Comparison of ENCODE assay signal across 10 cellular contexts in the genomic region with DNA sequence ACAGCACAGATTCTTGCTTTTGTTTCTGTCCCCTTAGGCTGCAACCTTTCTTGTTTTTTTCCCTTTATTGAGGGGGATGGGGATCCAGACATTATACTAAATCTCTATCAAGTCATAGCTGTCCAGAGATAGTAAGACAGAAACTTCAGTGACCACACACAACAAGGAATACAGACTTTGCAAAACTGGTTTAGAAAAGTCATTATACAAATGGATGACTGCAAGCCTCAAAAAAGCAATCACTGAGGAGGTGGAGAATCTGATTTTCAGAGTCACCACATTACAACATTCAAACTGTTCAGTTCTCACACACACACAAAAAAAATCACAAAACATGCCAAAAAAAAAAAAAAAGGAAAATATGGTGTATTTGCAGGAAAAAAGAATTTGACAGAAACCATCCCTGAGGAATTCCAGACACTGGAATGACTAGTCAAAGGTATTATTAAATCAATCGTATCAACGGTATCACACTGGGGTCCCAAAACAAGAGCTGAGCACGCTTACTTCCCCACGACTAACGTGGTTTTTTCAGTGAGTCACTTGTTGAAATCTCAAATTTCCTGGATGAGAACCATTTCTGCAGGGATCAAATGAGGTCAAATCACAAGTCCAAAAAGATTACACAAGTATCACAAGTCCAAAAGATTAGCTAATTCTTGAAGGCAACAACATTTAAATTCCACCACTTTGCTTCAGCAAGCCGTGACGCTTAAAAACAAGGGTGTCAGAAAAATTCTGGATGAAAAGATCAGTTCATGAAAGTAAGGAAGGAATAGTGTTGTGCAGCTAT. TPM values are rescaled to one million over a fixed set of nuclear protein-coding genes. Genes with fewer than 3 reads are reported as not detected.
DNase-seq lines count a peak whose midpoint lies in the region; ATAC-seq and TF ChIP-seq lines count a peak whose summit lies in the region.
"Had no signal": no experiment of that assay in that cellular context is flagged by ENCODE, and none has a peak within 500 bp of the region (broad histone marks: within the 10 kb centered on the region; RNA-seq: fewer than 3 reads in every experiment).

No MANE protein-coding gene starts in this region.

- DNase-seq in EL (peak; percentile 46), Peyer's patch (no peak), neural crest cell (ENCODE audit: low read depth, low spot score) (no peak), WERI-Rb-1 (no peak)
- no peak for DNase-seq in effector memory CD8-positive, alpha-beta T cell
- DNase-seq: GOT3, NCI-H1694 treated with DMSO at 0.1 percent for 48 hours had no signal

- H3K4me1 Mint-ChIP-seq in effector memory CD8-positive, alpha-beta T cell (ENCODE audit: low read depth in 2 of 2) = peaks cover 50 to 72% of the 10 kb centered on the region in 2 donors
- H3K4me1 Mint-ChIP-seq in neural crest cell = peaks cover 21% of the 10 kb centered on the region

- H3K27me3 Mint-ChIP-seq in effector memory CD8-positive, alpha-beta T cell = no peaks in the 10 kb centered on the region
- H3K27me3 Mint-ChIP-seq in neural crest cell (ENCODE audit: low read depth) = no peaks in the 10 kb centered on the region

- H3K4me3 Mint-ChIP-seq in effector memory CD8-positive, alpha-beta T cell = peak overlapping the region; percentile 20 to 62
- no peak overlapping the region for H3K4me3 Mint-ChIP-seq in neural crest cell

- H3K9me3 Mint-ChIP-seq in effector memory CD8-positive, alpha-beta T cell = no peaks in the 10 kb centered on the region
- peaks cover 3% of the 10 kb centered on the region for H3K9me3 Mint-ChIP-seq in neural crest cell

- H3K27ac Mint-ChIP-seq in effector memory CD8-positive, alpha-beta T cell = peak overlapping the region; percentile 74 to 94
- H3K27ac Mint-ChIP-seq in neural crest cell (ENCODE audit: unreplicated experiment) = peak overlapping the region; percentile 62

- H3K27ac ChIP-seq in Peyer's patch (peak overlapping the region in 3 of 4 donors; percentile 5 to 22 (median 14)), WERI-Rb-1 (no peak overlapping the region)

- H3K4me3 ChIP-seq in Peyer's patch (no peak overlapping the region), WERI-Rb-1 (ENCODE audit: low read depth, low read length) (no peak overlapping the region)

- no peak for ATAC-seq in effector memory CD8-positive, alpha-beta T cell (replicated peaks)
- ATAC-seq in HG03439 (IDR thresholded peaks at IDR 0.05; ENCODE audit: unreplicated experiment) (no peak), GM18868 (IDR thresholded peaks at IDR 0.05; ENCODE audit: unreplicated experiment) (no peak), GM19324 (IDR thresholded peaks at IDR 0.05; ENCODE audit: low FRiP score, unreplicated experiment) (no peak)

- TF ChIP-seq CTCF in Peyer's patch (IDR thresholded peaks at IDR 0.05) (no peak), neural crest cell (conservative IDR thresholded peaks at IDR 0.05) (no peak), WERI-Rb-1 (IDR thresholded peaks at IDR 0.05; ENCODE audit: low read depth, low read length) (no peak)

- H3K27me3 ChIP-seq in Peyer's patch (no peaks in the 10 kb centered on the region), WERI-Rb-1 (ENCODE audit: insufficient read depth, low read depth, severe bottlenecking) (no peaks in the 10 kb centered on the region)

- H3K36me3 Mint-ChIP-seq in effector memory CD8-positive, alpha-beta T cell (ENCODE audit: insufficient read depth) = peaks cover 10% of the 10 kb centered on the region
- H3K36me3 Mint-ChIP-seq in neural crest cell (ENCODE audit: low read depth) = peaks cover 37% of the 10 kb centered on the region

- H3K4me1 ChIP-seq in Peyer's patch = peaks cover 0 to 42% (median 4%) of the 10 kb centered on the region in 4 donors

- no peaks in the 10 kb centered on the region for H3K36me3 ChIP-seq in Peyer's patch
- H3K36me3 ChIP-seq in WERI-Rb-1 = no peaks in the 10 kb centered on the region

- no peak for TF ChIP-seq POLR2A in Peyer's patch (IDR thresholded peaks at IDR 0.05)

- H3K9me3 ChIP-seq in Peyer's patch (no peaks in the 10 kb centered on the region), WERI-Rb-1 (ENCODE audit: severe bottlenecking) (no peaks in the 10 kb centered on the region)

RNA-seq across cellular contexts. Expression of a gene that starts 41.2 kb away (rescaled TPM):
- total RNA-seq in Peyer's patch (10 to 100 TPM; 28.7 to 31.2 (median 29.7) TPM), neural crest cell (19.6 and 21.4 TPM in 2 replicates)
